In genomic region chr9:93306579-93307091, GRCh38 we compare ENCODE assay signal across 20 cellular contexts.
DNase-seq lines count a peak whose midpoint lies in the region; ATAC-seq, FAIRE-seq and TF ChIP-seq lines count a peak whose summit lies in the region.
"Had no signal": no experiment of that assay in that cellular context is flagged by ENCODE, and none has a peak within 500 bp of the region (broad histone marks: within the 10 kb centered on the region; RNA-seq: fewer than 3 reads in every experiment).

No MANE protein-coding gene starts in this region.

- H3K79me1 ChIP-seq in IMR-90 (ENCODE audit: low read depth in 1 of 2, low read length in 2 of 2), result no peaks in the 10 kb centered on the region

- POLR2A ChIA-PET in IMR-90 (lab: Charles Lee; ENCODE audit: unreplicated experiment), result no interaction called here

- no peak overlapping the region for H4K5ac ChIP-seq in IMR-90 (ENCODE audit: low read depth, low read length)

- peaks cover 9% of the 10 kb centered on the region for H3K36me3 Mint-ChIP-seq in glutamatergic neuron (ENCODE audit: unreplicated experiment)
- H3K36me3 Mint-ChIP-seq: CD4-positive, CD25-positive, alpha-beta regulatory T cell; naive thymus-derived CD8-positive, alpha-beta T cell had no signal

- peak overlapping the region; percentile 32 for H2AFZ ChIP-seq in IMR-90 (replicated peaks; ENCODE audit: low read length, poor library complexity)

- H4K8ac ChIP-seq in IMR-90 (ENCODE audit: low read depth in 2 of 2, low read length in 2 of 2), result no peak overlapping the region

- H3K4me1 ChIP-seq in IMR-90 (ENCODE audit: control insufficient read depth, insufficient read depth, low read length), result no peaks in the 10 kb centered on the region

- no peaks in the 10 kb centered on the region for H3K9me1 ChIP-seq in IMR-90 (ENCODE audit: insufficient read depth, low read length)

- H4K91ac ChIP-seq in IMR-90 (ENCODE audit: insufficient read depth, low read depth, low read length), result no peak overlapping the region

- H2BK20ac ChIP-seq in IMR-90 (ENCODE audit: low read depth, low read length), result no peak overlapping the region

- intact Hi-C loops in IMR-90 (cut with micrococcal nuclease) (no loop called here), sciatic nerve (cut with DNase I) (loop anchor here (10.0 kb wide), 1 partner anchor 192 kb away; no protein-coding TSS in a partner anchor)

- no peak overlapping the region for H3K27ac ChIP-seq in IMR-90 (ENCODE audit: insufficient read depth, low read length)
- H3K27ac ChIP-seq: ovary had no signal

- no peak overlapping the region for H2BK5ac ChIP-seq in IMR-90 (ENCODE audit: low read depth, low read length, poor library complexity, severe bottlenecking)

- H3K27ac Mint-ChIP-seq in glutamatergic neuron (ENCODE audit: unreplicated experiment), result peak overlapping the region; percentile 68
- H3K27ac Mint-ChIP-seq: activated T-cell treated with anti-CD3 and anti-CD28 coated beads, Interleukin-2, amount 50 U/mL, for 72 hours; CD4-positive, CD25-positive, alpha-beta regulatory T cell; naive thymus-derived CD8-positive, alpha-beta T cell; stimulated activated naive CD8-positive, alpha-beta T cell treated with anti-CD3 and anti-CD28 coated beads, Interleukin-15, Interleukin-2, amounts not matched to agents 100 ng/mL and 50 ng/mL, for 24 hours had no signal

- H3K27me3 Mint-ChIP-seq in glutamatergic neuron (ENCODE audit: unreplicated experiment), result peaks cover 4% of the 10 kb centered on the region
- H3K27me3 Mint-ChIP-seq: stimulated activated naive CD8-positive, alpha-beta T cell treated with anti-CD3 and anti-CD28 coated beads, Interleukin-15, Interleukin-2, amounts not matched to agents 100 ng/mL and 50 ng/mL, for 24 hours had no signal

- no peaks in the 10 kb centered on the region for H3K9me3 ChIP-seq in IMR-90 (ENCODE audit: control insufficient read depth, insufficient read depth, low read length)
- H3K9me3 ChIP-seq: ovary had no signal

- TF ChIP-seq POLR2A in GM12891 (IDR thresholded peaks at IDR 0.05; ENCODE audit: low read depth, low read length), result no peak
- TF ChIP-seq POLR2A in IMR-90 (IDR thresholded peaks at IDR 0.05; ENCODE audit: low read depth, low read length), result no peak

- CTCF ChIA-PET in IMR-90 (lab: Yijun Ruan, JAX), result interaction anchor here (0.6 to 1.7 kb wide), 2 partner anchors 198 to 212 kb away, joined by 3 to 4 read pairs; no protein-coding TSS in a partner anchor

- H3K4me3 Mint-ChIP-seq in glutamatergic neuron (ENCODE audit: unreplicated experiment), result no peak overlapping the region
- H3K4me3 Mint-ChIP-seq: activated T-cell treated with anti-CD3 and anti-CD28 coated beads, Interleukin-2, amount 50 U/mL, for 72 hours; CD4-positive, CD25-positive, alpha-beta regulatory T cell; naive thymus-derived CD8-positive, alpha-beta T cell; stimulated activated naive CD8-positive, alpha-beta T cell treated with anti-CD3 and anti-CD28 coated beads, Interleukin-15, Interleukin-2, amounts not matched to agents 100 ng/mL and 50 ng/mL, for 24 hours had no signal

- no peak for TF ChIP-seq RAD21 in IMR-90 (IDR thresholded peaks at IDR 0.05; ENCODE audit: low read length)

- 78% methylated on average over 25 of the region's 35 CpGs; no CpG with 5 or more reads in 1 of the 2 experiments for WGBS in IMR-90 (ENCODE audit: extremely low coverage in 2 of 2, insufficient read length in 1 of 2), 2 experiments

- no peak overlapping the region for H3K4me3 ChIP-seq in IMR-90 (ENCODE audit: insufficient read depth, low read depth, low read length)
- H3K4me3 ChIP-seq: ovary had no signal

- H3K56ac ChIP-seq in IMR-90 (ENCODE audit: extremely low read depth, insufficient read depth, low read length), result no peak overlapping the region

- peaks cover 10% of the 10 kb centered on the region for H3K4me1 Mint-ChIP-seq in glutamatergic neuron (ENCODE audit: low read depth, unreplicated experiment)

- no peak overlapping the region for H3K18ac ChIP-seq in IMR-90 (ENCODE audit: low read depth, low read length)

- peaks cover 13% of the 10 kb centered on the region for H3K9me3 Mint-ChIP-seq in glutamatergic neuron (ENCODE audit: unreplicated experiment)
- H3K9me3 Mint-ChIP-seq: activated T-cell treated with anti-CD3 and anti-CD28 coated beads, Interleukin-2, amount 50 U/mL, for 72 hours; CD4-positive, CD25-positive, alpha-beta regulatory T cell; naive thymus-derived CD8-positive, alpha-beta T cell; stimulated activated naive CD8-positive, alpha-beta T cell treated with anti-CD3 and anti-CD28 coated beads, Interleukin-15, Interleukin-2, amounts not matched to agents 100 ng/mL and 50 ng/mL, for 24 hours had no signal

- H3K14ac ChIP-seq in IMR-90 (replicated peaks; ENCODE audit: low read depth, low read length), result no peak overlapping the region

- dilution Hi-C loops in IMR-90 (cut with HindIII; ENCODE audit: low sequenced_read_pairs, unreplicated experiment), result no loop called here

- peaks cover 11% of the 10 kb centered on the region for H3K27me3 ChIP-seq in IMR-90 (ENCODE audit: control insufficient read depth, insufficient read depth, low read length)
- H3K27me3 ChIP-seq: ovary had no signal

- no peak overlapping the region for H2AK9ac ChIP-seq in IMR-90 (replicated peaks; ENCODE audit: low read depth, low read length, poor library complexity)

- no peak overlapping the region for H2BK120ac ChIP-seq in IMR-90 (ENCODE audit: low read depth, low read length)

- ATAC-seq in IMR-90 (ENCODE audit: low read depth) (no peak), sciatic nerve (no peak), HG03442 (IDR thresholded peaks at IDR 0.05; ENCODE audit: unreplicated experiment) (no peak), HG03196 (IDR thresholded peaks at IDR 0.05; ENCODE audit: unreplicated experiment) (no peak)
- ATAC-seq: activated T-cell treated with anti-CD3 and anti-CD28 coated beads, Interleukin-2, amount 50 U/mL, for 72 hours; left cardiac atrium; naive thymus-derived CD8-positive, alpha-beta T cell; Right ventricle myocardium inferior had no signal

- H3K4ac ChIP-seq in IMR-90 (ENCODE audit: low read depth, low read length), result no peak overlapping the region

- TF ChIP-seq CTCF in IMR-90 (conservative IDR thresholded peaks at IDR 0.05; ENCODE audit: low read depth, low read length) (no peak), glutamatergic neuron (IDR thresholded peaks at IDR 0.05; ENCODE audit: partially characterized antibody, unreplicated experiment) (no peak)

- no peaks in the 10 kb centered on the region for H4K20me1 ChIP-seq in IMR-90 (ENCODE audit: insufficient read depth, low read length)

- no peak for FAIRE-seq in GM12891 (lab: Jason Lieb, UNC)

- in situ Hi-C loops in IMR-90 (cut with MboI; ENCODE audit: low sequenced_read_pairs), result loop anchor here (5.0 to 25.0 kb wide), 3 partner anchors 106 to 294 kb away; no protein-coding TSS in a partner anchor

- no peaks in the 10 kb centered on the region for H3K36me3 ChIP-seq in IMR-90 (ENCODE audit: control insufficient read depth, insufficient read depth, low read length)
- H3K36me3 ChIP-seq: ovary had no signal

- no peak overlapping the region for H2BK15ac ChIP-seq in IMR-90 (ENCODE audit: low read depth, low read length)

- no peak overlapping the region for H3K23ac ChIP-seq in IMR-90 (ENCODE audit: low read depth, low read length)

- H2AK5ac ChIP-seq in IMR-90 (ENCODE audit: low read depth, low read length), result no peak overlapping the region

- H3K9ac ChIP-seq in IMR-90 (ENCODE audit: low read depth, low read length), result no peak overlapping the region

- no peak overlapping the region for H3K4me2 ChIP-seq in IMR-90 (ENCODE audit: low read depth, low read length)

- BruUV-seq in IMR-90 (replicated peaks; lab: Mats Ljungman, UMichigan), result no TSS peak

- DNase-seq in GM12891 (ENCODE audit: insufficient read length, low spot score) (peak; percentile 10), IMR-90 (no peak), glutamatergic neuron (no peak), sciatic nerve (ENCODE audit: low spot score) (peak; percentile 45)
- DNase-seq in stimulated activated CD4-positive, alpha-beta T cell treated with anti-CD3 and anti-CD28 coated beads, Interleukin-1b, Interleukin-23, amount 100 ng/mL, for 48 hours, result no peak
- DNase-seq: activated naive CD4-positive, alpha-beta T cell treated with Interleukin-2 at 50 U/mL for 16 hours; activated T-cell treated with anti-CD3 and anti-CD28 coated beads, Interleukin-2, amount 50 U/mL, for 72 hours; amniotic stem cell; CD4-positive, CD25-positive, alpha-beta regulatory T cell; DMS 273 treated with DMSO at 0.1 percent for 48 hours; left cardiac atrium; NCI-H1048; NCI-H187 treated with DMSO at 0.1 percent for 48 hours; OCI-M1 had no signal

TF ChIP-seq in GM12891, 5 proteins besides CTCF, POLR2A, EP300 and RAD21:
- no peak for TF ChIP-seq SPI1 (IDR thresholded peaks at IDR 0.05; ENCODE audit: low read depth, low read length)
- TF ChIP-seq TAF1 (IDR thresholded peaks at IDR 0.05; ENCODE audit: low read depth, low read length), result no peak
- TF ChIP-seq PAX5 (IDR thresholded peaks at IDR 0.05; ENCODE audit: insufficient read depth, low read length, severe bottlenecking), result no peak
- TF ChIP-seq POU2F2 (IDR thresholded peaks at IDR 0.05; ENCODE audit: low read depth, low read length), result no peak

TF ChIP-seq in IMR-90, 13 proteins besides CTCF, POLR2A, EP300 and RAD21:
- no peak for TF ChIP-seq MAFK (IDR thresholded peaks at IDR 0.05; ENCODE audit: low read depth, low read length)
- TF ChIP-seq MXI1 (IDR thresholded peaks at IDR 0.05; ENCODE audit: borderline replicate concordance, low read depth, low read length), result no peak
TF ChIP-seq in IMR-90: peak in this region for 0.

Comparison
In these comparisons a context has a peak if more than half of its experiments do, and no peak if none do; other contexts are left out.
1. DNase-seq: peak in GM12891 (single experiment) and sciatic nerve (single experiment); none in IMR-90 (single experiment), glutamatergic neuron (single experiment) and stimulated activated CD4-positive, alpha-beta T cell treated with anti-CD3 and anti-CD28 coated beads, Interleukin-1b, Interleukin-23, amount 100 ng/mL, for 48 hours (single experiment).